8 cellular contexts compared by ENCODE assay signal in genomic region chr19:17292301-17293074, GRCh38. TPM values are rescaled to one million over a fixed set of nuclear protein-coding genes. Genes with fewer than 3 reads are reported as not detected.
DNase-seq lines count a peak whose midpoint lies in the region; ATAC-seq, FAIRE-seq and TF ChIP-seq lines count a peak whose summit lies in the region.

No MANE protein-coding gene starts in this region.

- 44 to 52% methylated on average over 46 of the region's 46 CpGs for WGBS in pancreas, 2 donors

- FAIRE-seq in pancreas (lab: Jason Lieb, UNC), result no peak

- TF ChIP-seq POLR2A in GM18951 (IDR thresholded peaks at IDR 0.05; ENCODE audit: extremely low read depth, insufficient read depth, insufficient read length), result peak; percentile 69

- ATAC-seq in HG03342 (IDR thresholded peaks at IDR 0.05; ENCODE audit: unreplicated experiment) (peak; percentile 77), pancreas (peak; percentile 67 to 95 (median 88))

- H3K36me3 ChIP-seq in pancreas, result no peaks in the 10 kb centered on the region

- H3K27me3 ChIP-seq in pancreas, result no peaks in the 10 kb centered on the region

- H3K4me1 ChIP-seq in pancreas, result no peaks in the 10 kb centered on the region

- H3K27ac ChIP-seq in pancreas, result peak overlapping the region in 1 of 4 donors; percentile 46

- no peaks in the 10 kb centered on the region for H3K9me3 ChIP-seq in pancreas

- H3K4me3 Mint-ChIP-seq in type B pancreatic cell, result peak overlapping the region; percentile 89

- no peaks in the 10 kb centered on the region for H3K27me3 Mint-ChIP-seq in type B pancreatic cell

- peaks cover 4% of the 10 kb centered on the region for H3K4me1 Mint-ChIP-seq in type B pancreatic cell (ENCODE audit: unreplicated experiment)

- peaks cover 3% of the 10 kb centered on the region for H3K36me3 Mint-ChIP-seq in type B pancreatic cell

- in situ Hi-C loops in GM18951 (cut with MboI; ENCODE audit: low sequenced_read_pairs, unreplicated experiment) (no loop called here), SK-MEL-5 (cut with HindIII; ENCODE audit: low pct_unique_long_range_greater_than_20kb, low sequenced_read_pairs) (no loop called here)

- TF ChIP-seq CTCF in pancreas (IDR thresholded peaks at IDR 0.05) (peak in 2 of 4 donors; percentile 26 to 29), type B pancreatic cell (conservative IDR thresholded peaks at IDR 0.05) (peak; percentile 75)

- H3K27ac Mint-ChIP-seq in type B pancreatic cell, result peak overlapping the region; percentile 88

- H3K9me3 Mint-ChIP-seq in type B pancreatic cell, result no peaks in the 10 kb centered on the region

- H3K4me3 ChIP-seq in pancreas, result peak overlapping the region in 3 of 4 donors; percentile 4 to 54 (median 28)

- intact Hi-C loops in pancreas (cut with DNase I), result no loop called here

- DNase-seq in AML-193 (lab: John Stamatoyannopoulos, UW) (peak; percentile 70 to 72), SK-MEL-5 (ENCODE audit: low read depth, low spot score) (peak; percentile 90), globus pallidus (ENCODE audit: low spot score) (peak; percentile 54), pancreas (peak in 5 of 6 donors; percentile 36 to 82 (median 59)), type B pancreatic cell (ENCODE audit: extremely low spot score, unreplicated experiment) (peak; percentile 89)
- DNase-seq in activated naive CD4-positive, alpha-beta T cell (lab: John Stamatoyannopoulos, UW), result peak; percentile 28 to 74 (median 45)

RNA-seq across cellular contexts. Expression of gene ABHD8, which starts 10.7 kb away (rescaled TPM):
- 2.5 and 3.4 TPM in 2 replicates for total RNA-seq in SK-MEL-5 (2014; rRNA removed; shearing (Covaris generic))
- 6.2 and 8.6 TPM in 2 replicates for polyA plus RNA-seq in SK-MEL-5 (2015; cell fraction: cytosol; rRNA removed)
- polyA plus RNA-seq in SK-MEL-5 (2015; cell fraction: nucleus; rRNA removed), result 1.0 and 2.3 TPM in 2 replicates
- total RNA-seq in pancreas (1 to 10 TPM; 5.2 to 8.6 (median 6.0) TPM), type B pancreatic cell (ENCODE audit: low replicate concordance) (11.6 and 14.3 TPM in 2 replicates)
- polyA plus RNA-seq in pancreas, result 1 to 10 TPM; 8.5 TPM

RNA-seq across cellular contexts. Expression of gene ANKLE1, which starts 10.8 kb away (rescaled TPM):
- 1.3 TPM in 2 replicates for total RNA-seq in SK-MEL-5 (2014; rRNA removed; shearing (Covaris generic))
- polyA plus RNA-seq in SK-MEL-5 (2015; cell fraction: cytosol; rRNA removed), result 6.5 and 10.0 TPM in 2 replicates
- 17.9 and 19.0 TPM in 2 replicates for polyA plus RNA-seq in SK-MEL-5 (2015; cell fraction: nucleus; rRNA removed)
- total RNA-seq in pancreas (under 1 TPM in 5 of 6 donors, not detected in 1; 0.04 to 0.59 (median 0.12) TPM), type B pancreatic cell (ENCODE audit: low replicate concordance) (1.3 and 5.9 TPM in 2 replicates)
- polyA plus RNA-seq in pancreas, result under 1 TPM; 0.23 to 0.35 TPM

RNA-seq across cellular contexts. Expression of gene MRPL34, which starts 13.2 kb away (rescaled TPM):
- 48.4 and 77.4 TPM in 2 replicates for total RNA-seq in SK-MEL-5 (2014; rRNA removed; shearing (Covaris generic))
- polyA plus RNA-seq in SK-MEL-5 (2015; cell fraction: cytosol; rRNA removed), result 193 and 326 TPM in 2 replicates
- polyA plus RNA-seq in SK-MEL-5 (2015; cell fraction: nucleus; rRNA removed), result 38.5 and 101 TPM in 2 replicates
- 10 to 100 TPM; 32.4 to 41.9 (median 37.1) TPM for total RNA-seq in pancreas
- polyA plus RNA-seq in pancreas, result 10 to 100 TPM; 42.9 to 78.1 TPM
- total RNA-seq in type B pancreatic cell (ENCODE audit: low replicate concordance), result 79.2 and 111 TPM in 2 replicates

RNA-seq across cellular contexts. Expression of gene DDA1, which starts 16.9 kb away (rescaled TPM):
- total RNA-seq in SK-MEL-5 (2014; rRNA removed; shearing (Covaris generic)), result 14.0 and 14.1 TPM in 2 replicates
- 19.8 and 20.5 TPM in 2 replicates for polyA plus RNA-seq in SK-MEL-5 (2015; cell fraction: cytosol; rRNA removed)
- 13.1 and 29.2 TPM in 2 replicates for polyA plus RNA-seq in SK-MEL-5 (2015; cell fraction: nucleus; rRNA removed)
- 10 to 100 TPM in 3 of 6 donors, 1 to 10 TPM in 3; 6.1 to 12.4 (median 9.3) TPM for total RNA-seq in pancreas
- polyA plus RNA-seq in pancreas, result 10 to 100 TPM; 21.4 to 25.4 TPM
- 38.7 and 46.0 TPM in 2 replicates for total RNA-seq in type B pancreatic cell (ENCODE audit: low replicate concordance)

RNA-seq across cellular contexts. Expression of gene BABAM1, which starts 25.2 kb away (rescaled TPM):
- 61.0 and 66.6 TPM in 2 replicates for total RNA-seq in SK-MEL-5 (2014; rRNA removed; shearing (Covaris generic))
- polyA plus RNA-seq in SK-MEL-5 (2015; cell fraction: cytosol; rRNA removed), result 55.3 and 59.7 TPM in 2 replicates
- 61.2 and 119 TPM in 2 replicates for polyA plus RNA-seq in SK-MEL-5 (2015; cell fraction: nucleus; rRNA removed)
- total RNA-seq in pancreas (10 to 100 TPM; 25.5 to 46.8 (median 31.8) TPM), type B pancreatic cell (ENCODE audit: low replicate concordance) (84.6 and 93.3 TPM in 2 replicates)
- 10 to 100 TPM; 64.1 to 71.1 TPM for polyA plus RNA-seq in pancreas
